In genomic region chr14:70601162-70601561, GRCh38 we compare ENCODE assay signal across 8 cellular contexts. TPM values are rescaled to one million over a fixed set of nuclear protein-coding genes. Genes with fewer than 3 reads are reported as not detected.
DNase-seq lines count a peak whose midpoint lies in the region; ATAC-seq and TF ChIP-seq lines count a peak whose summit lies in the region.

No MANE protein-coding gene starts in this region.

- H3K4me1 ChIP-seq in testis = peaks cover 7% of the 10 kb centered on the region

- H3K27ac ChIP-seq in testis = peak overlapping the region in 1 of 2 donors; percentile 60

- peaks cover 11% of the 10 kb centered on the region for H3K27me3 Mint-ChIP-seq in T-helper 2 cell treated with Interferon-gamma antibody and Interleukin-4, amounts not matched to agents 5 μg/mL and 100 μg/mL, for 36 hours (ENCODE audit: low read depth)
- H3K27me3 Mint-ChIP-seq in activated CD8-positive, alpha-beta T cell treated with anti-CD3 and anti-CD28 coated beads, Interleukin-2, amount 10 ng/mL, durations not matched to agents 7 days and 5 days (ENCODE audit: low read depth) = peaks cover 13% of the 10 kb centered on the region
- H3K27me3 Mint-ChIP-seq in immature natural killer cell (ENCODE audit: low read depth in 3 of 3) = peaks cover 4 to 12% (median 9%) of the 10 kb centered on the region in 3 donors

- peak overlapping the region; percentile 81 to 86 for H3K4me3 ChIP-seq in testis

- no peaks in the 10 kb centered on the region for H3K36me3 ChIP-seq in testis (ENCODE audit: low read depth, missing control alignments)

- no peaks in the 10 kb centered on the region for H3K27me3 ChIP-seq in testis

- peaks cover 6% of the 10 kb centered on the region for H3K36me3 Mint-ChIP-seq in T-helper 2 cell treated with Interferon-gamma antibody and Interleukin-4, amounts not matched to agents 5 μg/mL and 100 μg/mL, for 36 hours (ENCODE audit: low read depth)
- peaks cover 5% of the 10 kb centered on the region for H3K36me3 Mint-ChIP-seq in activated CD8-positive, alpha-beta T cell treated with anti-CD3 and anti-CD28 coated beads, Interleukin-2, amount 10 ng/mL, durations not matched to agents 7 days and 5 days (ENCODE audit: low read depth)
- H3K36me3 Mint-ChIP-seq in immature natural killer cell = peaks cover 0 to 5% (median 5%) of the 10 kb centered on the region in 3 donors

- TF ChIP-seq POLR2A in testis (IDR thresholded peaks at IDR 0.05) = no peak

- CTCF ChIA-PET in activated CD8-positive, alpha-beta T cell treated with anti-CD3 and anti-CD28 coated beads, Interleukin-2, amount 10 ng/mL, durations not matched to agents 7 days and 5 days (lab: Charles Lee) = interaction anchor here (1.2 to 1.8 kb wide), 4 partner anchors 22 to 371 kb away, joined by 3 to 9 read pairs (median 4); partner anchors contain the start of gene MAP3K9

- intact Hi-C loops in testis (cut with DNase I; ENCODE audit: low total_unique reads) = no loop called here

- H3K4me1 Mint-ChIP-seq in T-helper 2 cell treated with Interferon-gamma antibody and Interleukin-4, amounts not matched to agents 5 μg/mL and 100 μg/mL, for 36 hours (ENCODE audit: low read depth) = peaks cover 32% of the 10 kb centered on the region
- peaks cover 34% of the 10 kb centered on the region for H3K4me1 Mint-ChIP-seq in activated CD8-positive, alpha-beta T cell treated with anti-CD3 and anti-CD28 coated beads, Interleukin-2, amount 10 ng/mL, durations not matched to agents 7 days and 5 days (ENCODE audit: low read depth)
- H3K4me1 Mint-ChIP-seq in immature natural killer cell = peaks cover 19 to 44% of the 10 kb centered on the region in 2 donors

- no peak for ATAC-seq in activated CD8-positive, alpha-beta T cell treated with anti-CD3 and anti-CD28 coated beads, Interleukin-2, amount 10 ng/mL, durations not matched to agents 7 days and 5 days

- WGBS in testis, 2 donors = 14 to 23% methylated on average over 3 of the region's 3 CpGs

- TF ChIP-seq CTCF in testis (IDR thresholded peaks at IDR 0.05) = no peak

- peak overlapping the region; percentile 90 for H3K27ac Mint-ChIP-seq in T-helper 2 cell treated with Interferon-gamma antibody and Interleukin-4, amounts not matched to agents 5 μg/mL and 100 μg/mL, for 36 hours
- peak overlapping the region; percentile 99 for H3K27ac Mint-ChIP-seq in activated CD8-positive, alpha-beta T cell treated with anti-CD3 and anti-CD28 coated beads, Interleukin-2, amount 10 ng/mL, durations not matched to agents 7 days and 5 days
- H3K27ac Mint-ChIP-seq in immature natural killer cell = peak overlapping the region in 4 of 6 donors; percentile 51 to 87 (median 77)

- POLR2A ChIA-PET in activated CD8-positive, alpha-beta T cell treated with anti-CD3 and anti-CD28 coated beads, Interleukin-2, amount 10 ng/mL, durations not matched to agents 7 days and 5 days (lab: Charles Lee) = interaction anchor here (0.6 to 0.7 kb wide), 2 partner anchors 14 to 587 kb away, joined by 3 to 4 read pairs; no protein-coding TSS in a partner anchor

- H3K4me3 Mint-ChIP-seq in T-helper 2 cell treated with Interferon-gamma antibody and Interleukin-4, amounts not matched to agents 5 μg/mL and 100 μg/mL, for 36 hours = peak overlapping the region; percentile 94
- peak overlapping the region; percentile 100 for H3K4me3 Mint-ChIP-seq in activated CD8-positive, alpha-beta T cell treated with anti-CD3 and anti-CD28 coated beads, Interleukin-2, amount 10 ng/mL, durations not matched to agents 7 days and 5 days
- peak overlapping the region; percentile 85 to 100 (median 99) for H3K4me3 Mint-ChIP-seq in immature natural killer cell

- H3K9me3 Mint-ChIP-seq in T-helper 2 cell treated with Interferon-gamma antibody and Interleukin-4, amounts not matched to agents 5 μg/mL and 100 μg/mL, for 36 hours = no peaks in the 10 kb centered on the region
- no peaks in the 10 kb centered on the region for H3K9me3 Mint-ChIP-seq in activated CD8-positive, alpha-beta T cell treated with anti-CD3 and anti-CD28 coated beads, Interleukin-2, amount 10 ng/mL, durations not matched to agents 7 days and 5 days (ENCODE audit: insufficient read depth)
- no peaks in the 10 kb centered on the region for H3K9me3 Mint-ChIP-seq in immature natural killer cell

- no peak for DNase-seq in T-helper 2 cell treated with Interferon-gamma antibody and Interleukin-4, amounts not matched to agents 5 μg/mL and 100 μg/mL, for 36 hours (ENCODE audit: low spot score)
- DNase-seq in T-helper 2 cell = no peak
- no peak for DNase-seq in activated CD8-positive, alpha-beta T cell treated with anti-CD3 and anti-CD28 coated beads, Interleukin-2, amount 10 ng/mL, durations not matched to agents 7 days and 5 days
- no peak for DNase-seq in immature natural killer cell
- no peak for DNase-seq in testis
- no peak for DNase-seq in activated effector memory CD4-positive, alpha-beta T cell treated with Interleukin-2 at 50 U/mL for 16 hours
- no peak for DNase-seq in stimulated activated CD4-positive, alpha-beta T cell treated with anti-CD3 and anti-CD28 coated beads, Interleukin-2, amount 100 ng/mL, for 24 hours
- DNase-seq in activated CD4-positive, alpha-beta T cell treated with anti-CD3 and anti-CD28 coated beads for 1 hour = no peak

- no peaks in the 10 kb centered on the region for H3K9me3 ChIP-seq in testis

RNA-seq across cellular contexts. Expression of gene MED6, which starts 0.7 kb away (rescaled TPM):
- total RNA-seq in activated CD8-positive, alpha-beta T cell treated with anti-CD3 and anti-CD28 coated beads, Interleukin-2, amount 10 ng/mL, durations not matched to agents 7 days and 5 days = 10 to 100 TPM; 45.3 to 45.7 TPM
- polyA plus RNA-seq in immature natural killer cell (10 to 100 TPM; 21.3 to 37.3 (median 28.5) TPM), testis (ENCODE audit: insufficient read depth, low read depth, low replicate concordance) (24.8 TPM)
- total RNA-seq in testis = 10 to 100 TPM; 60.6 to 63.0 TPM

RNA-seq across cellular contexts. Expression of gene TTC9, which starts 40.6 kb away (rescaled TPM):
- total RNA-seq in activated CD8-positive, alpha-beta T cell treated with anti-CD3 and anti-CD28 coated beads, Interleukin-2, amount 10 ng/mL, durations not matched to agents 7 days and 5 days = 10 to 100 TPM; 13.9 to 14.8 TPM
- polyA plus RNA-seq in immature natural killer cell = 1 to 10 TPM in 2 of 3 donors, under 1 TPM in 1; 0.98 to 1.4 (median 1.3) TPM
- total RNA-seq in testis = 1 to 10 TPM; 2.4 TPM
- 1.5 TPM for polyA plus RNA-seq in testis (ENCODE audit: insufficient read depth, low read depth, low replicate concordance)

Comparison
In these comparisons a context has a peak if more than half of its experiments do, and no peak if none do; other contexts are left out.
1. RNA of gene TTC9, which starts 40.6 kb away (total RNA-seq): 13.9 to 14.8 TPM in activated CD8-positive, alpha-beta T cell treated with anti-CD3 and anti-CD28 coated beads, Interleukin-2, amount 10 ng/mL, durations not matched to agents 7 days and 5 days; 2.4 TPM in testis; every median in the first group is over 4 times any median in the second.
2. Peak in every context shown above with its lines, with median percentiles within 50 percentile points of each other: H3K27ac Mint-ChIP-seq and H3K4me3 Mint-ChIP-seq.